17 cellular contexts compared by ENCODE assay signal in genomic region chr5:36355513-36355912, GRCh38. TPM values are rescaled to one million over a fixed set of nuclear protein-coding genes. Genes with fewer than 3 reads are reported as not detected.
A peak's percentile ranks its signal among the peaks of the same experiment; 100 is the strongest.
DNase-seq lines count a peak whose midpoint lies in the region; ATAC-seq, FAIRE-seq and TF ChIP-seq lines count a peak whose summit lies in the region.
"Had no signal": no experiment of that assay in that cellular context is flagged by ENCODE, and none has a peak within 500 bp of the region (broad histone marks: within the 10 kb centered on the region; RNA-seq: fewer than 3 reads in every experiment).

No MANE protein-coding gene starts in this region.

- H3K4me1 ChIP-seq in BLaER1 treated with 17β-estradiol and CSF1 and Interleukin-3, amounts not matched to agents 10 nM and 100 nM, result peaks cover 26 to 69% (median 58%) of the 10 kb centered on the region in 10 experiments
- H3K4me1 ChIP-seq in HEK293 (ENCODE audit: control insufficient read depth, insufficient read depth, low read length) (no peaks in the 10 kb centered on the region), body of pancreas (no peaks in the 10 kb centered on the region), pancreas (peaks cover 0 to 9% (median 0%) of the 10 kb centered on the region in 3 donors)
- H3K4me1 ChIP-seq: A549, BE2C, Caco-2 had no signal

- DNase-seq in body of pancreas (peak in 1 of 4 donors; percentile 19), pancreas (peak in 1 of 6 donors; percentile 9), globus pallidus (ENCODE audit: low spot score) (no peak), cerebellum (ENCODE audit: low spot score) (no peak)
- DNase-seq: BE2C; Caco-2; CD8-positive, alpha-beta memory T cell; H7 had no signal

- FAIRE-seq in pancreas (lab: Jason Lieb, UNC), result no peak
- FAIRE-seq: A549, GM12878 had no signal

- no peak for TF ChIP-seq POLR2A in body of pancreas (IDR thresholded peaks at IDR 0.05)

- no peak overlapping the region for H3K4me3 ChIP-seq in BLaER1 treated with 17β-estradiol and CSF1 and Interleukin-3, amounts not matched to agents 10 nM and 100 nM
- H3K4me3 ChIP-seq in HEK293 (ENCODE audit: low read depth, low read length) (no peak overlapping the region), body of pancreas (no peak overlapping the region), pancreas (no peak overlapping the region)
- H3K4me3 ChIP-seq: A549, GM12878, GM23338 had no signal

- no peak overlapping the region for H3K9ac ChIP-seq in BLaER1 treated with 17β-estradiol and CSF1 and Interleukin-3, amounts not matched to agents 10 nM and 100 nM

- H3K4me2 ChIP-seq in BLaER1 treated with 17β-estradiol and CSF1 and Interleukin-3, amounts not matched to agents 10 nM and 100 nM, result peak overlapping the region in 8 of 11 experiments; percentile 49 to 73 (median 66); a peak in 16 of 22 replicates
- H3K4me2 ChIP-seq: A549, GM23338 had no signal

- peak overlapping the region in 1 of 11 experiments; percentile 14; a peak in 1 of 22 replicates for H3K27ac ChIP-seq in BLaER1 treated with 17β-estradiol and CSF1 and Interleukin-3, amounts not matched to agents 10 nM and 100 nM
- H3K27ac ChIP-seq in HEK293 (ENCODE audit: extremely low read depth, low read depth, low read length) (no peak overlapping the region), body of pancreas (no peak overlapping the region), pancreas (no peak overlapping the region)
- H3K27ac ChIP-seq: A549 had no signal

- ATAC-seq in body of pancreas, result peak; percentile 52
- peak; percentile 55 to 82 (median 66) for ATAC-seq in pancreas
- ATAC-seq: A549, GM23338 had no signal

- 85 to 100% methylated on average over 1 of the region's 1 CpG for WGBS in body of pancreas, 2 donors
- WGBS in pancreas, 2 donors, result 94 to 96% methylated on average over 1 of the region's 1 CpG

- no peaks in the 10 kb centered on the region for H4K20me1 ChIP-seq in BLaER1 treated with 17β-estradiol and CSF1 and Interleukin-3, amounts not matched to agents 10 nM and 100 nM

- intact Hi-C loops in body of pancreas (cut with DNase I) (no loop called here), pancreas (cut with DNase I) (no loop called here)

- no peaks in the 10 kb centered on the region for H3K27me3 ChIP-seq in BLaER1 treated with 17β-estradiol and CSF1 and Interleukin-3, amounts not matched to agents 10 nM and 100 nM
- H3K27me3 ChIP-seq in body of pancreas, result no peaks in the 10 kb centered on the region
- no peaks in the 10 kb centered on the region for H3K27me3 ChIP-seq in pancreas
- H3K27me3 ChIP-seq: BE2C had no signal

- CTCF ChIA-PET in HEK293 (lab: Yijun Ruan, JAX), result interaction anchor here (0.7 kb wide), 2 partner anchors 8 to 53 kb away, joined by 3 to 4 read pairs; no protein-coding TSS in a partner anchor

- H3K9me3 ChIP-seq in BLaER1 treated with 17β-estradiol and CSF1 and Interleukin-3, amounts not matched to agents 10 nM and 100 nM (replicated peaks in 1 of 11), result peaks cover 0 to 23% (median 16%) of the 10 kb centered on the region in 11 experiments; a peak in 15 of 22 replicates
- H3K9me3 ChIP-seq in HEK293 (ENCODE audit: control insufficient read depth, insufficient read depth, low read depth, low read length) (no peaks in the 10 kb centered on the region), body of pancreas (no peaks in the 10 kb centered on the region), pancreas (no peaks in the 10 kb centered on the region)
- H3K9me3 ChIP-seq: A549, BE2C, Caco-2 had no signal

- no peaks in the 10 kb centered on the region for H3K36me3 ChIP-seq in BLaER1 treated with 17β-estradiol and CSF1 and Interleukin-3, amounts not matched to agents 10 nM and 100 nM
- H3K36me3 ChIP-seq in HEK293 (ENCODE audit: control insufficient read depth in 2 of 2, insufficient read depth in 1 of 2, low read length in 2 of 2) (no peaks in the 10 kb centered on the region), body of pancreas (replicated peaks in 1 of 2; ENCODE audit: insufficient read depth in 1 of 2, low read depth in 2 of 2) (no peaks in the 10 kb centered on the region), pancreas (no peaks in the 10 kb centered on the region)
- H3K36me3 ChIP-seq: BE2C had no signal

- POLR2A ChIA-PET in HEK293 (lab: Yijun Ruan, JAX), result no interaction called here

- TF ChIP-seq CTCF in HEK293 (tag by site-specific recombination; IDR thresholded peaks at IDR 0.05) (no peak), body of pancreas (IDR thresholded peaks at IDR 0.05) (no peak), pancreas (IDR thresholded peaks at IDR 0.05) (no peak)

TF ChIP-seq in HEK293, 187 proteins besides CTCF, POLR2A, EP300 and RAD21:
- TF ChIP-seq PRDM10 (tag by site-specific recombination; IDR thresholded peaks at IDR 0.05), result peak; percentile 46; the same call in 1 of the 2 replicates
- TF ChIP-seq PBX3 (CRISPR knock-in tag; IDR thresholded peaks at IDR 0.05), result no peak

RNA-seq across cellular contexts. Expression of gene RANBP3L, which starts 53.8 kb away (rescaled TPM):
- total RNA-seq in body of pancreas (1 to 10 TPM in 1 of 2 donors, not detected in 1; 4.9 TPM), pancreas (under 1 TPM in 4 of 6 donors, not detected in 2; 0.16 to 0.43 (median 0.25) TPM), cerebellum (8.0 TPM)
- under 1 TPM; 0.08 to 0.21 TPM for polyA plus RNA-seq in pancreas
- total RNA-seq: CD8-positive, alpha-beta memory T cell; Daoy; G401; GM23338; H7; HT-29 had no signal
- polyA plus RNA-seq: A549; AG04450; CD8-positive, alpha-beta memory T cell; GM23338 had no signal
